In the genomic region with DNA sequence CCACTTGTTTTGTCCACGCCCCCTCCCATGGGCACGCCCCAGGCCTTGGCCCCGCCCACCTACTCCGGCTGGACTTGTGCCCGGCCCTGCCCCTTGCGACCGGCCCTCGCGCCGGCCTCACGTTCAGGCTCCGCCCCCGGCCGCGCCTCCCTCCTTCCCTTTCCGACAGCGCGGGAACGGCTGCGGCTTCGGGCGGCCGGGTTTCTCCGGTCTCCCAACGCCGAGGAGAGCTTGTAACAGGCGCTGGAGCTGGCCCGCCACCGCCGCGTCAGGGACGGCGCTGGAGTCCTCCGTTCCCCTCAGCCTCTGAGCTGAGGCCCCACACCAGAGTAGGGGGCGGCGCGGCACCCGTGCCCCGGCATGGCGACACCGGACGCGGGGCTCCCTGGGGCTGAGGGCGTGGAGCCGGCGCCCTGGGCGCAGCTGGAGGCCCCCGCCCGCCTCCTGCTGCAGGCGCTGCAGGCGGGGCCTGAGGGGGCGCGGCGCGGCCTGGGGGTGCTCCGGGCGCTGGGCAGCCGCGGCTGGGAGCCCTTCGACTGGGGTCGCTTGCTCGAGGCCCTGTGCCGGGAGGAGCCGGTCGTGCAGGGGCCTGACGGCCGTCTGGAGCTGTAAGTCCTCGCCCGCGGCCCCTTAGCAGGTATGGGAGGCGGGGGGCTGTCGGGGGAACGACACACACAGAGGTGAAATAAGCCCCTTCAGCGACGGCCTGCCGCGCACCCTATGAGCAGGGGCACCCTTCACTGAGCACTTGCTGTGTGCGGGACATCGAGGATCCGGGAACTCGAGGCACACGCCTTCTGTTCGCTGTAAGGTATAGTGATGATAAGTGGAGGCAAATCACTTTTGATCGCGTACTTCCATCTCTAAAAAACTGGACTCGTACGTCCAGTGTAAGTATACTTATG, we compare ENCODE assay signal across 8 cellular contexts. TPM values are rescaled to one million over a fixed set of nuclear protein-coding genes. Genes with fewer than 3 reads are reported as not detected.
DNase-seq lines count a peak whose midpoint lies in the region; ATAC-seq and TF ChIP-seq lines count a peak whose summit lies in the region.

A gene with protein sequence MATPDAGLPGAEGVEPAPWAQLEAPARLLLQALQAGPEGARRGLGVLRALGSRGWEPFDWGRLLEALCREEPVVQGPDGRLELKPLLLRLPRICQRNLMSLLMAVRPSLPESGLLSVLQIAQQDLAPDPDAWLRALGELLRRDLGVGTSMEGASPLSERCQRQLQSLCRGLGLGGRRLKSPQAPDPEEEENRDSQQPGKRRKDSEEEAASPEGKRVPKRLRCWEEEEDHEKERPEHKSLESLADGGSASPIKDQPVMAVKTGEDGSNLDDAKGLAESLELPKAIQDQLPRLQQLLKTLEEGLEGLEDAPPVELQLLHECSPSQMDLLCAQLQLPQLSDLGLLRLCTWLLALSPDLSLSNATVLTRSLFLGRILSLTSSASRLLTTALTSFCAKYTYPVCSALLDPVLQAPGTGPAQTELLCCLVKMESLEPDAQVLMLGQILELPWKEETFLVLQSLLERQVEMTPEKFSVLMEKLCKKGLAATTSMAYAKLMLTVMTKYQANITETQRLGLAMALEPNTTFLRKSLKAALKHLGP (plus strand): TSS at position 153 of the 905 bp plus-strand sequence. CDS start 208 bp downstream, at position 361.

- ATAC-seq in HG03159 (IDR thresholded peaks at IDR 0.05; ENCODE audit: unreplicated experiment), result peak; percentile 78

- no peaks in the 10 kb centered on the region for H3K27me3 ChIP-seq in spleen (replicated peaks in 1 of 7)

- peaks cover 0 to 22% (median 8%) of the 10 kb centered on the region in 6 donors for H3K36me3 ChIP-seq in spleen

- no peaks in the 10 kb centered on the region for H3K9me3 ChIP-seq in spleen

- WGBS in spleen, 5 donors, result 1 to 8% (median 1%) methylated on average over 20 to 87 of the region's 87 CpGs

- TF ChIP-seq POLR2A in GM18951 (IDR thresholded peaks at IDR 0.05; ENCODE audit: extremely low read depth, insufficient read depth, insufficient read length) (peak; percentile 67), spleen (IDR thresholded peaks at IDR 0.05) (no peak)

- DNase-seq in AG08396 (ENCODE audit: low spot score), result peak; percentile 98
- peak; percentile 86 for DNase-seq in NCI-H2227 treated with DMSO at 0.1 percent for 48 hours (lab: John Stamatoyannopoulos, UW)
- DNase-seq in activated CD4-positive, CD25-positive, alpha-beta regulatory T cell (lab: John Stamatoyannopoulos, UW), result peak; percentile 59 to 90 (median 72)
- DNase-seq in caudate nucleus (lab: John Stamatoyannopoulos, UW), result peak in 60 of 61 donors; percentile 24 to 93 (median 80)
- peak; percentile 91 for DNase-seq in iris pigment epithelial cell (ENCODE audit: low read depth)
- peak; percentile 99 for DNase-seq in spleen

- intact Hi-C loops in spleen (cut with DNase I; ENCODE audit: low total_unique reads), result loop anchor here (5.0 kb wide), 1 partner anchor 110 kb away; a partner anchor contains a TSS

- peaks cover 22 to 51% (median 31%) of the 10 kb centered on the region in 6 donors for H3K4me1 ChIP-seq in spleen

- in situ Hi-C loops in GM18951 (cut with MboI; ENCODE audit: low sequenced_read_pairs, unreplicated experiment), result no loop called here

- H3K4me3 ChIP-seq in spleen, result peak within 1 kb of the TSS; percentile 66 to 96 (median 82)

- H3K27ac ChIP-seq in caudate nucleus (ENCODE audit: low read depth, low read length) (peak within 1 kb of the TSS; percentile 36), spleen (peak within 1 kb of the TSS in 7 of 8 donors; percentile 59 to 88 (median 79))

- TF ChIP-seq CTCF in spleen (IDR thresholded peaks at IDR 0.05 in 8 of 11, conservative IDR thresholded peaks at IDR 0.05 in 3 of 11), result peak in 3 of 11 experiments; percentile 23 to 49 (median 37)

RNA-seq across cellular contexts. Expression of the gene that starts here (rescaled TPM):
- 1 to 10 TPM; 3.2 to 5.8 (median 4.3) TPM for total RNA-seq in spleen
- polyA plus RNA-seq in spleen, result 1 to 10 TPM; 2.9 to 5.4 (median 3.6) TPM

Comparison
In these comparisons a context has a peak if more than half of its experiments do, and no peak if none do; other contexts are left out.
1. Peak in every context shown above with its lines: DNase-seq, ATAC-seq, H3K4me3 ChIP-seq and H3K27ac ChIP-seq.